ENCODE assay signal across 1 cellular context in the genomic region with DNA sequence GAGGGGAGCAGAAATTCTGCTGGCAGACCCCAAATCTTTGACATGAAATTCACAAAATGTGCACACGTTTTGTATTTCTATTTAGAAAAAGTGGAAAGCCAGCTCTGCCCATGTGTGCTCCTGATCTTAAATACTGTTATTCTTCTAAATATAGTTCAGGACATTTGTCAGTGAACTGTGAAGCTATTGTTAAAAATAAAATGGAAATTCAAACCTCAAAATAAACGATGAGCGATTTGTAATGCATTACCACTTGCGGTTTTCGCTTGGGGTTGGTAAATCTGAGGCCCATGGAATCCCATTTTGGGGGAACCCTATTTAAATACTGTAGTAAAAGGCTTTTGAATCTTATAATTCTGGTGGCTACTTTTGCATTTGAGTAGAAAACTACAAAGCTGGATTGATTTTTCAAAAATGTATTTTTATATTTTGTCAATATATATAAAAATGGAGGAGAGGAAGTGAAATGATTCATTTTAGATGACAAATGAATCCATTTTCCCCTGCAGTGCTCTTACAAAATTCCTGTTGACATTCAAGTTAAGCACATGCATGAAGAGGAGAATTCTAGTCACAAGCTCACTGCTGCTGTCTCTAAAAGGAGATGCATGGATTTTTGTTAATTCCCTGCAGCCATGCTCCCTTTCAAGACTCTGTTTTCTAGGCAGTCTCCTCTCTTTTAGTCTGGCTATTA.
TF ChIP-seq lines count a peak whose summit lies in the region.

No MANE protein-coding gene starts in this region.

TF ChIP-seq in GM23338, 12 proteins besides CTCF, POLR2A, EP300 and RAD21 (continued from another document):
- TF ChIP-seq REST (IDR thresholded peaks at IDR 0.05; ENCODE audit: unreplicated experiment) (no peak), NANOG (IDR thresholded peaks at IDR 0.05; ENCODE audit: borderline replicate concordance) (no peak), ZNF114 (CRISPR knock-in tag; IDR thresholded peaks at IDR 0.05) (no peak), CREB1 (CRISPR knock-in tag; IDR thresholded peaks at IDR 0.05; ENCODE audit: low read depth) (no peak), EZH2phosphoT487 (IDR thresholded peaks at IDR 0.05; ENCODE audit: unreplicated experiment) (no peak), ZNF331 (CRISPR knock-in tag; IDR thresholded peaks at IDR 0.05; ENCODE audit: low read depth) (no peak), POLR2AphosphoS5 (IDR thresholded peaks at IDR 0.05; ENCODE audit: low read depth) (no peak), STAT1 (IDR thresholded peaks at IDR 0.05; ENCODE audit: unreplicated experiment) (no peak), EZH2 (IDR thresholded peaks at IDR 0.05; ENCODE audit: low read depth, unreplicated experiment) (no peak)
- TF ChIP-seq, protein P1, sequence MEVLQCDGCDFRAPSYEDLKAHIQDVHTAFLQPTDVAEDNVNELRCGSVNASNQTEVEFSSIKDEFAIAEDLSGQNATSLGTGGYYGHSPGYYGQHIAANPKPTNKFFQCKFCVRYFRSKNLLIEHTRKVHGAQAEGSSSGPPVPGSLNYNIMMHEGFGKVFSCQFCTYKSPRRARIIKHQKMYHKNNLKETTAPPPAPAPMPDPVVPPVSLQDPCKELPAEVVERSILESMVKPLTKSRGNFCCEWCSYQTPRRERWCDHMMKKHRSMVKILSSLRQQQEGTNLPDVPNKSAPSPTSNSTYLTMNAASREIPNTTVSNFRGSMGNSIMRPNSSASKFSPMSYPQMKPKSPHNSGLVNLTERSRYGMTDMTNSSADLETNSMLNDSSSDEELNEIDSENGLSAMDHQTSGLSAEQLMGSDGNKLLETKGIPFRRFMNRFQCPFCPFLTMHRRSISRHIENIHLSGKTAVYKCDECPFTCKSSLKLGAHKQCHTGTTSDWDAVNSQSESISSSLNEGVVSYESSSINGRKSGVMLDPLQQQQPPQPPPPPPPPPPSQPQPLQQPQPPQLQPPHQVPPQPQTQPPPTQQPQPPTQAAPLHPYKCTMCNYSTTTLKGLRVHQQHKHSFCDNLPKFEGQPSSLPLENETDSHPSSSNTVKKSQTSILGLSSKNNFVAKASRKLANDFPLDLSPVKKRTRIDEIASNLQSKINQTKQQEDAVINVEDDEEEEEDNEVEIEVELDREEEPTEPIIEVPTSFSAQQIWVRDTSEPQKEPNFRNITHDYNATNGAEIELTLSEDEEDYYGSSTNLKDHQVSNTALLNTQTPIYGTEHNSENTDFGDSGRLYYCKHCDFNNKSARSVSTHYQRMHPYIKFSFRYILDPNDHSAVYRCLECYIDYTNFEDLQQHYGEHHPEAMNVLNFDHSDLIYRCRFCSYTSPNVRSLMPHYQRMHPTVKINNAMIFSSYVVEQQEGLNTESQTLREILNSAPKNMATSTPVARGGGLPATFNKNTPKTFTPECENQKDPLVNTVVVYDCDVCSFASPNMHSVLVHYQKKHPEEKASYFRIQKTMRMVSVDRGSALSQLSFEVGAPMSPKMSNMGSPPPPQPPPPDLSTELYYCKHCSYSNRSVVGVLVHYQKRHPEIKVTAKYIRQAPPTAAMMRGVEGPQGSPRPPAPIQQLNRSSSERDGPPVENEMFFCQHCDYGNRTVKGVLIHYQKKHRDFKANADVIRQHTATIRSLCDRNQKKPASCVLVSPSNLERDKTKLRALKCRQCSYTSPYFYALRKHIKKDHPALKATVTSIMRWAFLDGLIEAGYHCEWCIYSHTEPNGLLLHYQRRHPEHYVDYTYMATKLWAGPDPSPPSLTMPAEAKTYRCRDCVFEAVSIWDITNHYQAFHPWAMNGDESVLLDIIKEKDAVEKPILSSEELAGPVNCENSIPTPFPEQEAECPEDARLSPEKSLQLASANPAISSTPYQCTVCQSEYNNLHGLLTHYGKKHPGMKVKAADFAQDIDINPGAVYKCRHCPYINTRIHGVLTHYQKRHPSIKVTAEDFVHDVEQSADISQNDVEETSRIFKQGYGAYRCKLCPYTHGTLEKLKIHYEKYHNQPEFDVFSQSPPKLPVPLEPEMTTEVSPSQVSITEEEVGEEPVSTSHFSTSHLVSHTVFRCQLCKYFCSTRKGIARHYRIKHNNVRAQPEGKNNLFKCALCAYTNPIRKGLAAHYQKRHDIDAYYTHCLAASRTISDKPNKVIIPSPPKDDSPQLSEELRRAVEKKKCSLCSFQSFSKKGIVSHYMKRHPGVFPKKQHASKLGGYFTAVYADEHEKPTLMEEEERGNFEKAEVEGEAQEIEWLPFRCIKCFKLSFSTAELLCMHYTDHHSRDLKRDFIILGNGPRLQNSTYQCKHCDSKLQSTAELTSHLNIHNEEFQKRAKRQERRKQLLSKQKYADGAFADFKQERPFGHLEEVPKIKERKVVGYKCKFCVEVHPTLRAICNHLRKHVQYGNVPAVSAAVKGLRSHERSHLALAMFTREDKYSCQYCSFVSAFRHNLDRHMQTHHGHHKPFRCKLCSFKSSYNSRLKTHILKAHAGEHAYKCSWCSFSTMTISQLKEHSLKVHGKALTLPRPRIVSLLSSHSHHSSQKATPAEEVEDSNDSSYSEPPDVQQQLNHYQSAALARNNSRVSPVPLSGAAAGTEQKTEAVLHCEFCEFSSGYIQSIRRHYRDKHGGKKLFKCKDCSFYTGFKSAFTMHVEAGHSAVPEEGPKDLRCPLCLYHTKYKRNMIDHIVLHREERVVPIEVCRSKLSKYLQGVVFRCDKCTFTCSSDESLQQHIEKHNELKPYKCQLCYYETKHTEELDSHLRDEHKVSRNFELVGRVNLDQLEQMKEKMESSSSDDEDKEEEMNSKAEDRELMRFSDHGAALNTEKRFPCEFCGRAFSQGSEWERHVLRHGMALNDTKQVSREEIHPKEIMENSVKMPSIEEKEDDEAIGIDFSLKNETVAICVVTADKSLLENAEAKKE (CRISPR knock-in tag; IDR thresholded peaks at IDR 0.05), result no peak
- TF ChIP-seq, protein P2, sequence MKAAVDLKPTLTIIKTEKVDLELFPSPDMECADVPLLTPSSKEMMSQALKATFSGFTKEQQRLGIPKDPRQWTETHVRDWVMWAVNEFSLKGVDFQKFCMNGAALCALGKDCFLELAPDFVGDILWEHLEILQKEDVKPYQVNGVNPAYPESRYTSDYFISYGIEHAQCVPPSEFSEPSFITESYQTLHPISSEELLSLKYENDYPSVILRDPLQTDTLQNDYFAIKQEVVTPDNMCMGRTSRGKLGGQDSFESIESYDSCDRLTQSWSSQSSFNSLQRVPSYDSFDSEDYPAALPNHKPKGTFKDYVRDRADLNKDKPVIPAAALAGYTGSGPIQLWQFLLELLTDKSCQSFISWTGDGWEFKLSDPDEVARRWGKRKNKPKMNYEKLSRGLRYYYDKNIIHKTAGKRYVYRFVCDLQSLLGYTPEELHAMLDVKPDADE (IDR thresholded peaks at IDR 0.05), result no peak
